ENCODE assay signal across 11 cellular contexts in genomic region chr6:6131492-6132109, GRCh38.
DNase-seq lines count a peak whose midpoint lies in the region; ATAC-seq and TF ChIP-seq lines count a peak whose summit lies in the region.
"Had no signal": no experiment of that assay in that cellular context is flagged by ENCODE, and none has a peak within 500 bp of the region (broad histone marks: within the 10 kb centered on the region; RNA-seq: fewer than 3 reads in every experiment).

No MANE protein-coding gene starts in this region.

- CTCF ChIA-PET in activated CD4-positive, alpha-beta T cell treated with anti-CD3 and anti-CD28 coated beads, Interleukin-2, amount 10 ng/mL, durations not matched to agents 7 days and 5 days (lab: Charles Lee) = interaction anchor here (0.6 to 0.9 kb wide), 5 partner anchors 10 to 1844 kb away, joined by 3 to 4 read pairs (median 3); no protein-coding TSS in a partner anchor

- H3K27ac ChIP-seq in dorsolateral prefrontal cortex = no peak overlapping the region
- H3K27ac ChIP-seq: skin epidermis had no signal

- peak; percentile 14 for DNase-seq in activated CD4-positive, alpha-beta T cell treated with anti-CD3 and anti-CD28 coated beads, Interleukin-2, amount 10 ng/mL, durations not matched to agents 7 days and 5 days
- DNase-seq in activated CD4-positive, alpha-beta T cell treated with anti-CD3 and anti-CD28 coated beads, Interleukin-2, amount 50 U/mL, for 48 hours = no peak
- DNase-seq in LNCaP clone FGC (ENCODE audit: low read depth) (peak; percentile 13), dorsolateral prefrontal cortex (no peak), progenitor cell of endocrine pancreas (ENCODE audit: low spot score, unreplicated experiment) (no peak)
- DNase-seq in activated effector memory CD4-positive, alpha-beta T cell treated with Interleukin-2 at 50 U/mL for 16 hours = no peak
- DNase-seq: NK-92 treated with Interleukin-12 subunit alpha and Interleukin-12 subunit beta, amount 100 ng/mL, for 24 hours had no signal

- ATAC-seq in HG03135 (IDR thresholded peaks at IDR 0.05; ENCODE audit: unreplicated experiment) (no peak), GM18498 (IDR thresholded peaks at IDR 0.05; ENCODE audit: unreplicated experiment) (no peak)

- H3K9me3 Mint-ChIP-seq in activated CD4-positive, alpha-beta T cell treated with anti-CD3 and anti-CD28 coated beads, Interleukin-2, amount 10 ng/mL, durations not matched to agents 7 days and 5 days = no peaks in the 10 kb centered on the region
- H3K9me3 Mint-ChIP-seq in progenitor cell of endocrine pancreas (ENCODE audit: low read depth) = no peaks in the 10 kb centered on the region

- H3K27me3 Mint-ChIP-seq in activated CD4-positive, alpha-beta T cell treated with anti-CD3 and anti-CD28 coated beads, Interleukin-2, amount 10 ng/mL, durations not matched to agents 7 days and 5 days = peaks cover 12% of the 10 kb centered on the region
- H3K27me3 Mint-ChIP-seq in progenitor cell of endocrine pancreas = peaks cover 14% of the 10 kb centered on the region

- intact Hi-C loops in dorsolateral prefrontal cortex (cut with DNase I) = no loop called here

- no peaks in the 10 kb centered on the region for H3K36me3 Mint-ChIP-seq in activated CD4-positive, alpha-beta T cell treated with anti-CD3 and anti-CD28 coated beads, Interleukin-2, amount 10 ng/mL, durations not matched to agents 7 days and 5 days (ENCODE audit: low read depth)
- no peaks in the 10 kb centered on the region for H3K36me3 Mint-ChIP-seq in progenitor cell of endocrine pancreas (ENCODE audit: insufficient read depth)
- H3K36me3 Mint-ChIP-seq: brain had no signal

- no peak overlapping the region for H3K27ac Mint-ChIP-seq in activated CD4-positive, alpha-beta T cell treated with anti-CD3 and anti-CD28 coated beads, Interleukin-2, amount 10 ng/mL, durations not matched to agents 7 days and 5 days
- H3K27ac Mint-ChIP-seq in progenitor cell of endocrine pancreas = no peak overlapping the region
- H3K27ac Mint-ChIP-seq: brain had no signal

- H3K4me3 ChIP-seq in LNCaP clone FGC (ENCODE audit: low read depth, low read length) (no peak overlapping the region), dorsolateral prefrontal cortex (no peak overlapping the region)
- H3K4me3 ChIP-seq: skin epidermis had no signal

- POLR2A ChIA-PET in activated CD4-positive, alpha-beta T cell treated with anti-CD3 and anti-CD28 coated beads, Interleukin-2, amount 10 ng/mL, durations not matched to agents 7 days and 5 days (lab: Charles Lee) = no interaction called here

- H3K4me1 Mint-ChIP-seq in activated CD4-positive, alpha-beta T cell treated with anti-CD3 and anti-CD28 coated beads, Interleukin-2, amount 10 ng/mL, durations not matched to agents 7 days and 5 days = no peaks in the 10 kb centered on the region
- no peaks in the 10 kb centered on the region for H3K4me1 Mint-ChIP-seq in progenitor cell of endocrine pancreas (ENCODE audit: low read depth)
- H3K4me1 Mint-ChIP-seq: brain had no signal

- no peaks in the 10 kb centered on the region for H3K27me3 ChIP-seq in dorsolateral prefrontal cortex

- TF ChIP-seq CTCF in LNCaP clone FGC (IDR thresholded peaks at IDR 0.05; ENCODE audit: control insufficient read depth, extremely low read depth, insufficient read depth) (peak; percentile 43), dorsolateral prefrontal cortex (IDR thresholded peaks at IDR 0.05 in 54 of 56, conservative IDR thresholded peaks at IDR 0.05 in 2 of 56; ENCODE audit: low read depth in 1 of 56, partially characterized antibody in 56 of 56) (peak in 45 of 56 donors; percentile 8 to 53 (median 34)), progenitor cell of endocrine pancreas (IDR thresholded peaks at IDR 0.05; ENCODE audit: unreplicated experiment) (peak; percentile 59)

- no peak overlapping the region for H3K4me3 Mint-ChIP-seq in activated CD4-positive, alpha-beta T cell treated with anti-CD3 and anti-CD28 coated beads, Interleukin-2, amount 10 ng/mL, durations not matched to agents 7 days and 5 days
- H3K4me3 Mint-ChIP-seq in progenitor cell of endocrine pancreas (ENCODE audit: low read depth) = no peak overlapping the region
- H3K4me3 Mint-ChIP-seq: brain had no signal

Comparison
In these comparisons a context has a peak if more than half of its experiments do, and no peak if none do; other contexts are left out.
1. DNase-seq: peak in activated CD4-positive, alpha-beta T cell treated with anti-CD3 and anti-CD28 coated beads, Interleukin-2, amount 10 ng/mL, durations not matched to agents 7 days and 5 days (single experiment) and LNCaP clone FGC (single experiment); none in activated CD4-positive, alpha-beta T cell treated with anti-CD3 and anti-CD28 coated beads, Interleukin-2, amount 50 U/mL, for 48 hours (0 of 2), dorsolateral prefrontal cortex (0 of 10), progenitor cell of endocrine pancreas (single experiment) and activated effector memory CD4-positive, alpha-beta T cell treated with Interleukin-2 at 50 U/mL for 16 hours (single experiment).
2. Peak in every context shown above with its lines, with median percentiles within 50 percentile points of each other: CTCF ChIP-seq.